8 cellular contexts compared by ENCODE assay signal in genomic region chr19:47719047-47719885, GRCh38. TPM values are rescaled to one million over a fixed set of nuclear protein-coding genes. Genes with fewer than 3 reads are reported as not detected.
DNase-seq lines count a peak whose midpoint lies in the region; FAIRE-seq and TF ChIP-seq lines count a peak whose summit lies in the region.

No MANE protein-coding gene starts in this region.

- H3K36me3 ChIP-seq in keratinocyte (ENCODE audit: control insufficient read depth in 2 of 2, extremely low read depth in 1 of 2, insufficient read depth in 2 of 2, low read length in 2 of 2) (peaks cover 23 to 40% of the 10 kb centered on the region in 2 experiments), spleen (peaks cover 0 to 21% (median 2%) of the 10 kb centered on the region in 6 donors)

- dilution Hi-C loops in keratinocyte (cut with MboI; ENCODE audit: extremely low pct_ligation_motif_present, low sequenced_read_pairs) = no loop called here

- peaks cover 25% of the 10 kb centered on the region for H3K27me3 Mint-ChIP-seq in brain

- no peak overlapping the region for H2AFZ ChIP-seq in keratinocyte (ENCODE audit: control insufficient read depth, low read length)

- H3K9me3 ChIP-seq in keratinocyte (ENCODE audit: control insufficient read depth, low read depth, low read length) (no peaks in the 10 kb centered on the region), spleen (peaks cover 0 to 5% (median 0%) of the 10 kb centered on the region in 8 donors)

- no peaks in the 10 kb centered on the region for H3K27me3 ChIP-seq in keratinocyte (ENCODE audit: control insufficient read depth, extremely low read depth, insufficient read depth, low read length)
- peaks cover 0 to 25% (median 0%) of the 10 kb centered on the region in 7 donors for H3K27me3 ChIP-seq in spleen (replicated peaks in 1 of 7)

- H3K9me1 ChIP-seq in keratinocyte (ENCODE audit: control insufficient read depth, extremely low read depth, insufficient read depth, low read length) = peaks cover 2% of the 10 kb centered on the region

- peak overlapping the region; percentile 68 for H3K4me2 ChIP-seq in keratinocyte (ENCODE audit: control insufficient read depth, extremely low read depth, insufficient read depth, low read depth, low read length)

- intact Hi-C loops in spleen (cut with DNase I; ENCODE audit: low total_unique reads) = loop anchor here (10.0 kb wide), 1 partner anchor 66 kb away; no protein-coding TSS in a partner anchor

- FAIRE-seq in keratinocyte (lab: Jason Lieb, UNC) = peak; percentile 89

- H3K27ac Mint-ChIP-seq in brain = peak overlapping the region; percentile 85 to 97 (median 97)

- peaks cover 3% of the 10 kb centered on the region for H4K20me1 ChIP-seq in keratinocyte (ENCODE audit: control insufficient read depth, extremely low read depth, insufficient read depth, low read length)

- H3K4me1 ChIP-seq in keratinocyte (ENCODE audit: control insufficient read depth, extremely low read depth, insufficient read depth, low read length) = peaks cover 42% of the 10 kb centered on the region
- peaks cover 7 to 73% (median 40%) of the 10 kb centered on the region in 6 donors for H3K4me1 ChIP-seq in spleen

- peaks cover 30% of the 10 kb centered on the region for H3K36me3 Mint-ChIP-seq in brain

- peak; percentile 96 for DNase-seq in HK-2 (ENCODE audit: unreplicated experiment)
- DNase-seq in keratinocyte (ENCODE audit: low read depth, low spot score) = peak; percentile 92
- peak; percentile 81 for DNase-seq in spleen
- DNase-seq in NCI-H2196 (lab: John Stamatoyannopoulos, UW; ENCODE audit: unreplicated experiment) = no peak
- no peak for DNase-seq in T-helper 1 cell
- no peak for DNase-seq in T-helper 2 cell
- DNase-seq in cortex of kidney (lab: John Stamatoyannopoulos, UW) = no peak

- H3K4me3 Mint-ChIP-seq in brain = peak overlapping the region; percentile 23 to 83 (median 66)

- H3K4me3 ChIP-seq in keratinocyte (ENCODE audit: control insufficient read depth in 2 of 3, extremely low read depth in 1 of 3, insufficient read depth in 2 of 3, low read depth in 1 of 3, low read length in 3 of 3) (peak overlapping the region in 2 of 3 experiments; percentile 29 to 55), spleen (peak overlapping the region in 1 of 8 donors; percentile 42)

- H3K9me3 Mint-ChIP-seq in brain = peaks cover 8 to 22% (median 16%) of the 10 kb centered on the region in 5 experiments

- peaks cover 45% of the 10 kb centered on the region for H3K79me2 ChIP-seq in keratinocyte (ENCODE audit: control insufficient read depth, insufficient read depth, low read length)

- peaks cover 35% of the 10 kb centered on the region for H3K4me1 Mint-ChIP-seq in brain

- 58 to 70% (median 60%) methylated on average over 23 to 27 of the region's 27 CpGs for WGBS in spleen, 5 donors

- no peak for TF ChIP-seq POLR2A in spleen (IDR thresholded peaks at IDR 0.05)

- TF ChIP-seq CTCF in brain (conservative IDR thresholded peaks at IDR 0.05) (no peak), keratinocyte (optimal IDR thresholded peaks at IDR 0.05 in 1 of 3, IDR thresholded peaks at IDR 0.05 in 1 of 3, conservative IDR thresholded peaks at IDR 0.05 in 1 of 3; ENCODE audit: extremely low read depth in 1 of 3, insufficient read depth in 2 of 3, low read length in 3 of 3) (no peak), spleen (IDR thresholded peaks at IDR 0.05 in 8 of 11, conservative IDR thresholded peaks at IDR 0.05 in 3 of 11) (no peak)

- H3K9ac ChIP-seq in keratinocyte (ENCODE audit: control insufficient read depth, extremely low read depth, insufficient read depth, low read length) = peak overlapping the region; percentile 67

- peak overlapping the region; percentile 78 for H3K27ac ChIP-seq in keratinocyte (ENCODE audit: control insufficient read depth, insufficient read depth, low read length)
- peak overlapping the region in 7 of 8 donors; percentile 62 to 83 (median 75) for H3K27ac ChIP-seq in spleen

RNA-seq across cellular contexts. Expression of gene EHD2, which starts 6.0 kb away (rescaled TPM):
- 21.0 TPM for polyA plus RNA-seq in brain (ENCODE audit: insufficient read depth, low read depth, low replicate concordance)
- 18.3 to 48.5 TPM (median 23.7 TPM) in 3 replicates for polyA plus RNA-seq in keratinocyte
- polyA plus RNA-seq in keratinocyte (2011; ENCODE audit: low read depth) = 35.1 TPM
- polyA plus RNA-seq in keratinocyte (2011; cell fraction: cytosol; rRNA removed) = 43.9 and 91.5 TPM in 2 replicates
- polyA plus RNA-seq in keratinocyte (2011; cell fraction: nucleus; rRNA removed) = 95.6 and 141 TPM in 2 replicates
- 71.1 and 183 TPM in 2 replicates for polyA plus RNA-seq in keratinocyte (2012; ENCODE audit: low replicate concordance)
- 26.8 to 216 TPM (median 31.6 TPM) in 3 replicates for polyA minus RNA-seq in keratinocyte
- polyA minus RNA-seq in keratinocyte (2011; cell fraction: cytosol; rRNA and poly(A)+ RNA removed) = 198 TPM
- 114 and 133 TPM in 2 replicates for polyA minus RNA-seq in keratinocyte (2011; cell fraction: nucleus; rRNA and poly(A)+ RNA removed)
- total RNA-seq in spleen = 10 to 100 TPM; 48.9 to 87.7 (median 64.3) TPM
- 10 to 100 TPM in 2 of 3 donors, 1 to 10 TPM in 1; 6.9 to 18.4 (median 10.6) TPM for polyA plus RNA-seq in spleen

RNA-seq across cellular contexts. Expression of gene NOP53, which starts 26.1 kb away (rescaled TPM):
- polyA plus RNA-seq in brain (ENCODE audit: insufficient read depth, low read depth, low replicate concordance) = 421 TPM
- polyA plus RNA-seq in keratinocyte = 64.5 to 80.2 TPM (median 73.9 TPM) in 3 replicates
- 126 TPM for polyA plus RNA-seq in keratinocyte (2011; ENCODE audit: low read depth)
- 33.7 and 90.4 TPM in 2 replicates for polyA plus RNA-seq in keratinocyte (2011; cell fraction: cytosol; rRNA removed)
- 50.2 and 59.6 TPM in 2 replicates for polyA plus RNA-seq in keratinocyte (2011; cell fraction: nucleus; rRNA removed)
- polyA plus RNA-seq in keratinocyte (2012; ENCODE audit: low replicate concordance) = 137 and 149 TPM in 2 replicates
- polyA minus RNA-seq in keratinocyte = 29.1 to 62.5 TPM (median 32.3 TPM) in 3 replicates
- 129 TPM for polyA minus RNA-seq in keratinocyte (2011; cell fraction: cytosol; rRNA and poly(A)+ RNA removed)
- 28.0 and 30.9 TPM in 2 replicates for polyA minus RNA-seq in keratinocyte (2011; cell fraction: nucleus; rRNA and poly(A)+ RNA removed)
- total RNA-seq in spleen = 100 to 1,000 TPM; 280 to 442 (median 379) TPM
- polyA plus RNA-seq in spleen = 100 to 1,000 TPM; 709 to 858 (median 815) TPM

RNA-seq across cellular contexts. Expression of gene SELENOW, which starts 59.2 kb away (rescaled TPM):
- 926 TPM for polyA plus RNA-seq in brain (ENCODE audit: insufficient read depth, low read depth, low replicate concordance)
- polyA plus RNA-seq in keratinocyte = 421 to 777 TPM (median 509 TPM) in 3 replicates
- polyA plus RNA-seq in keratinocyte (2011; ENCODE audit: low read depth) = 95.6 TPM
- polyA plus RNA-seq in keratinocyte (2011; cell fraction: cytosol; rRNA removed) = 628 and 828 TPM in 2 replicates
- 193 and 224 TPM in 2 replicates for polyA plus RNA-seq in keratinocyte (2011; cell fraction: nucleus; rRNA removed)
- polyA plus RNA-seq in keratinocyte (2012; ENCODE audit: low replicate concordance) = 242 and 370 TPM in 2 replicates
- 130 to 266 TPM (median 265 TPM) in 3 replicates for polyA minus RNA-seq in keratinocyte
- 221 TPM for polyA minus RNA-seq in keratinocyte (2011; cell fraction: cytosol; rRNA and poly(A)+ RNA removed)
- 38.6 and 40.7 TPM in 2 replicates for polyA minus RNA-seq in keratinocyte (2011; cell fraction: nucleus; rRNA and poly(A)+ RNA removed)
- 100 to 1,000 TPM; 137 to 455 (median 301) TPM for total RNA-seq in spleen
- polyA plus RNA-seq in spleen = 100 to 1,000 TPM; 270 to 592 (median 358) TPM

Comparison
In these comparisons a context has a peak if more than half of its experiments do, and no peak if none do; other contexts are left out.
1. DNase-seq: peak in HK-2 (single experiment), keratinocyte (single experiment) and spleen (single experiment); none in NCI-H2196 (single experiment), T-helper 1 cell (0 of 5), T-helper 2 cell (0 of 5) and cortex of kidney (single experiment).